In the genomic region with DNA sequence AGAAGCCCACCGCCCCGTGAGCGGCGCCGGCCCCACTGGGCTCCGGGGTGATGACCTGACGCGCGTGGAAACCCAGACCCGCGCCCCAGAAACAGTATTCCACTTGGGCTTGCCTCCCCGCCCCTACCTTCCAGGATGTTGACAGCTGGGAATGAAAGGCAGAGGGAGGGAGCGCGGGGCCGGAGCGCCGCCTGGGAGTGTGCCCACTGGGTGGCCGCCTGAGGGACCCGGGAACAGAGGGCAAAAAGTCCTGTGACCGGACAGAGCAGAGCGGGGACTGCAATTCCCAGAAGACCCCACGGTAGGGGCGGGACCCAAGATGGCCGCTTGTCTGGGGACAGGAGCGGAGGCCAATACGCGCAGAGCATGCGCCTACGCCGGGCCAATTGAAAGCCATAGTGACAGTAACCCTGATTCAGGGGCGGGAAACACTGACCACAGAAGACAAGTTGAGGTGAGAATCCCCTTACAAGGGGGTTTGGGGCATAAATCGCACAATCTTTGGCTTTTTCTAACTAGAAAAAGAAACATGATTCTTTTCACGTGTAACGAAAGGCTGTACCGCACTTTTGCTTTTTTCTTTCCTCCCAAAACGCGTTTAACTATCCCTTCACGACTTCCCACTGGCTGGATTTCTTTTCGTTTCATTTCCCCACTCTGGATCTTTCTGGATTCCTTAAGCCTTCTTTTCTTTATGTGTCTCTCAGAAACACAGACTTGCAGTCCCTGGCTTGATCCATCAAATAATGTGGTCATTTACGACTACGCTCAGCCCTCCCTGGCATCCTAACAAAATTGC, we compare ENCODE assay signal across 8 cellular contexts. TPM values are rescaled to one million over a fixed set of nuclear protein-coding genes. Genes with fewer than 3 reads are reported as not detected.
DNase-seq lines count a peak whose midpoint lies in the region; ATAC-seq, FAIRE-seq and TF ChIP-seq lines count a peak whose summit lies in the region.

A gene (minus strand): TSS at position 279 of the 799 bp plus-strand sequence.

- no peaks in the 10 kb centered on the region for H3K27me3 Mint-ChIP-seq in mesothelial cell of epicardium (ENCODE audit: low read depth)

- H3K9me3 Mint-ChIP-seq in mesothelial cell of epicardium = no peaks in the 10 kb centered on the region

- POLR2A ChIA-PET in endothelial cell of umbilical vein (lab: Charles Lee) = no interaction called here

- H3K4me3 Mint-ChIP-seq in mesothelial cell of epicardium = peak within 1 kb of the TSS; percentile 73

- no peaks in the 10 kb centered on the region for H3K36me3 Mint-ChIP-seq in mesothelial cell of epicardium

- intact Hi-C loops in endothelial cell of umbilical vein (cut with micrococcal nuclease) = loop anchor here (5.0 to 10.0 kb wide), 3 partner anchors 311 to 1353 kb away; a partner anchor contains a TSS

- H3K9me3 ChIP-seq in HUES48 (ENCODE audit: control insufficient read depth, insufficient read depth, low read length) (no peaks in the 10 kb centered on the region), OCI-LY3 (ENCODE audit: insufficient read depth, low read length) (no peaks in the 10 kb centered on the region), endothelial cell of umbilical vein (replicated peaks; ENCODE audit: control insufficient read depth, insufficient read depth, low read length) (no peaks in the 10 kb centered on the region)

- H3K27ac ChIP-seq in HUES48 (ENCODE audit: low read depth, low read length) (peak within 1 kb of the TSS; percentile 46), OCI-LY3 (ENCODE audit: low read length) (peak within 1 kb of the TSS; percentile 66), endothelial cell of umbilical vein (ENCODE audit: insufficient read depth, low read depth, low read length) (peak within 1 kb of the TSS; percentile 65)

- dilution Hi-C loops in endothelial cell of umbilical vein (cut with MboI; ENCODE audit: extremely low pct_ligation_motif_present, low sequenced_read_pairs) = no loop called here

- peaks cover 10% of the 10 kb centered on the region; the same call in 1 of the 2 replicates for H3K79me2 ChIP-seq in OCI-LY3 (ENCODE audit: low read length)
- no peaks in the 10 kb centered on the region for H3K79me2 ChIP-seq in endothelial cell of umbilical vein (ENCODE audit: control insufficient read depth, insufficient read depth, low read length)

- H2AFZ ChIP-seq in OCI-LY3 (ENCODE audit: low read depth, low read length) (peak within 1 kb of the TSS; percentile 85), endothelial cell of umbilical vein (ENCODE audit: low read depth, low read length) (peak within 1 kb of the TSS; percentile 89)

- CTCF ChIA-PET in endothelial cell of umbilical vein (lab: Charles Lee) = no interaction called here

- no peaks in the 10 kb centered on the region for H3K27me3 ChIP-seq in HUES48 (ENCODE audit: control insufficient read depth, insufficient read depth, low read length)
- H3K27me3 ChIP-seq in OCI-LY3 (ENCODE audit: low read depth, low read length) = no peaks in the 10 kb centered on the region
- no peaks in the 10 kb centered on the region for H3K27me3 ChIP-seq in endothelial cell of umbilical vein (ENCODE audit: control insufficient read depth in 2 of 2, insufficient read depth in 2 of 2, low read length in 2 of 2)

- H3K36me3 ChIP-seq in HUES48 (ENCODE audit: control insufficient read depth, insufficient read depth, low read length) (no peaks in the 10 kb centered on the region), OCI-LY3 (replicated peaks; ENCODE audit: low read depth, low read length) (no peaks in the 10 kb centered on the region), endothelial cell of umbilical vein (ENCODE audit: control insufficient read depth in 2 of 2, extremely low read depth in 1 of 2, insufficient read depth in 2 of 2, low read length in 2 of 2) (no peaks in the 10 kb centered on the region)

- H3K9me1 ChIP-seq in endothelial cell of umbilical vein (replicated peaks; ENCODE audit: control insufficient read depth, extremely low read depth, insufficient read depth, low read length) = no peaks in the 10 kb centered on the region

- peak within 1 kb of the TSS; percentile 65 for H3K27ac Mint-ChIP-seq in mesothelial cell of epicardium

- peaks cover 20% of the 10 kb centered on the region for H3K4me1 Mint-ChIP-seq in mesothelial cell of epicardium

- ATAC-seq in GM21423 (IDR thresholded peaks at IDR 0.05; ENCODE audit: unreplicated experiment) = peak; percentile 90

- peak; percentile 95 for DNase-seq in DMS 273 (lab: John Stamatoyannopoulos, UW; ENCODE audit: unreplicated experiment)
- DNase-seq in activated CD8-positive, alpha-beta memory T cell treated with anti-CD3 and anti-CD28 coated beads, Interleukin-2, amount 50 U/mL, for 48 hours = peak; percentile 92
- DNase-seq in endothelial cell of umbilical vein (ENCODE audit: low read depth, low spot score) = peak; percentile 95
- peak; percentile 83 to 91 for DNase-seq in mesothelial cell of epicardium (ENCODE audit: low spot score in 2 of 2, unreplicated experiment in 2 of 2)
- peak; percentile 68 to 85 for DNase-seq in stimulated activated CD8-positive, alpha-beta memory T cell treated with anti-CD3 and anti-CD28 coated beads, Interleukin-15, amount 100 ng/mL, for 4 hours (ENCODE audit: low read depth in 2 of 2)

- H3K4me1 ChIP-seq in HUES48 (ENCODE audit: control insufficient read depth, insufficient read depth, low read length) (peaks cover 16% of the 10 kb centered on the region), OCI-LY3 (ENCODE audit: low read length) (peaks cover 11% of the 10 kb centered on the region), endothelial cell of umbilical vein (ENCODE audit: control insufficient read depth, extremely low read depth, insufficient read depth, low read length) (peaks cover 31% of the 10 kb centered on the region)

- H3K4me3 ChIP-seq in HUES48 (ENCODE audit: low read depth, low read length) (peak within 1 kb of the TSS; percentile 82), OCI-LY3 (ENCODE audit: low read length) (peak within 1 kb of the TSS; percentile 84), endothelial cell of umbilical vein (replicated peaks in 1 of 3; ENCODE audit: insufficient read depth in 1 of 3, low read depth in 1 of 3, low read length in 3 of 3) (peak within 1 kb of the TSS; percentile 62 to 99 (median 94))

- peak within 1 kb of the TSS; percentile 84 for H3K4me2 ChIP-seq in OCI-LY3 (ENCODE audit: low read length)
- peak within 1 kb of the TSS; percentile 98 for H3K4me2 ChIP-seq in endothelial cell of umbilical vein (ENCODE audit: insufficient read depth, low read length)

- no peaks in the 10 kb centered on the region for H4K20me1 ChIP-seq in OCI-LY3 (ENCODE audit: insufficient read depth, low read length)
- no peaks in the 10 kb centered on the region for H4K20me1 ChIP-seq in endothelial cell of umbilical vein (replicated peaks; ENCODE audit: control insufficient read depth, extremely low read depth, insufficient read depth, low read length)

- H3K9ac ChIP-seq in HUES48 (ENCODE audit: low read depth, low read length) = peak within 1 kb of the TSS; percentile 78
- peak within 1 kb of the TSS; percentile 72 for H3K9ac ChIP-seq in OCI-LY3 (ENCODE audit: low read length)
- peak within 1 kb of the TSS; percentile 73 for H3K9ac ChIP-seq in endothelial cell of umbilical vein (replicated peaks; ENCODE audit: extremely low read depth, insufficient read depth, low read length)

- FAIRE-seq in endothelial cell of umbilical vein (lab: Jason Lieb, UNC) = peak; percentile 88

- TSS peak; percentile 79 for BruUV-seq in endothelial cell of umbilical vein (replicated peaks; lab: Mats Ljungman, UMichigan)

- TF ChIP-seq CTCF in OCI-LY3 (IDR thresholded peaks at IDR 0.05; ENCODE audit: low read depth, low read length) (no peak), endothelial cell of umbilical vein (IDR thresholded peaks at IDR 0.05; ENCODE audit: extremely low read depth in 1 of 2, insufficient read depth in 1 of 2, low read depth in 1 of 2, low read length in 2 of 2) (no peak), mesothelial cell of epicardium (IDR thresholded peaks at IDR 0.05; ENCODE audit: unreplicated experiment) (no peak)

- TF ChIP-seq POLR2A in endothelial cell of umbilical vein (IDR thresholded peaks at IDR 0.05; ENCODE audit: low read depth, low read length) = no peak

TF ChIP-seq in endothelial cell of umbilical vein, 7 proteins besides CTCF, POLR2A, EP300 and RAD21:
- TF ChIP-seq POLR2AphosphoS5 (IDR thresholded peaks at IDR 0.05; ENCODE audit: insufficient read depth, low read depth, low read length) (no peak), GATA2 (IDR thresholded peaks at IDR 0.05; ENCODE audit: insufficient read depth, insufficient read length, low read depth, low read length) (no peak), EZH2 (IDR thresholded peaks at IDR 0.05; ENCODE audit: borderline replicate concordance, low read depth, low read length, severe bottlenecking) (no peak), FOS (IDR thresholded peaks at IDR 0.05; ENCODE audit: borderline replicate concordance, insufficient read depth, low read length) (no peak), MYC (IDR thresholded peaks at IDR 0.05; ENCODE audit: low read depth, low read length) (no peak), JUN (IDR thresholded peaks at IDR 0.05; ENCODE audit: borderline replicate concordance, insufficient read depth, insufficient read length, low read depth) (no peak)
- TF ChIP-seq, protein P1, sequence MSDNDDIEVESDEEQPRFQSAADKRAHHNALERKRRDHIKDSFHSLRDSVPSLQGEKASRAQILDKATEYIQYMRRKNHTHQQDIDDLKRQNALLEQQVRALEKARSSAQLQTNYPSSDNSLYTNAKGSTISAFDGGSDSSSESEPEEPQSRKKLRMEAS (IDR thresholded peaks at IDR 0.05; ENCODE audit: insufficient read depth, insufficient read length) = no peak

RNA-seq across cellular contexts. Expression of the gene that starts here (rescaled TPM):
- total RNA-seq in endothelial cell of umbilical vein (2.2 and 3.1 TPM in 2 replicates), mesothelial cell of epicardium (10.7 to 18.3 TPM (median 12.0 TPM) in 3 replicates)
- polyA plus RNA-seq in endothelial cell of umbilical vein = 0.47 and 0.75 TPM in 2 replicates
- 0.37 and 0.93 TPM in 2 replicates for polyA plus RNA-seq in endothelial cell of umbilical vein (2011; cell fraction: cytosol; rRNA removed)
- 1.7 and 2.4 TPM in 2 replicates for polyA plus RNA-seq in endothelial cell of umbilical vein (2011; cell fraction: nucleus; rRNA removed)
- polyA plus RNA-seq in endothelial cell of umbilical vein (2012) = 0.17 and 0.45 TPM in 2 replicates
- polyA minus RNA-seq in endothelial cell of umbilical vein = 1.8 and 2.3 TPM in 2 replicates
- polyA minus RNA-seq in endothelial cell of umbilical vein (2011; cell fraction: cytosol; rRNA and poly(A)+ RNA removed) = not detected
- polyA minus RNA-seq in endothelial cell of umbilical vein (2011; cell fraction: nucleus; rRNA and poly(A)+ RNA removed) = 5.0 and 6.5 TPM in 2 replicates

Comparison
In these comparisons a context has a peak if more than half of its experiments do, and no peak if none do; other contexts are left out.
1. Peak in every context shown above with its lines: DNase-seq, ATAC-seq, H3K4me3 ChIP-seq and H3K27ac ChIP-seq.